18 cellular contexts compared by ENCODE assay signal in the genomic region with DNA sequence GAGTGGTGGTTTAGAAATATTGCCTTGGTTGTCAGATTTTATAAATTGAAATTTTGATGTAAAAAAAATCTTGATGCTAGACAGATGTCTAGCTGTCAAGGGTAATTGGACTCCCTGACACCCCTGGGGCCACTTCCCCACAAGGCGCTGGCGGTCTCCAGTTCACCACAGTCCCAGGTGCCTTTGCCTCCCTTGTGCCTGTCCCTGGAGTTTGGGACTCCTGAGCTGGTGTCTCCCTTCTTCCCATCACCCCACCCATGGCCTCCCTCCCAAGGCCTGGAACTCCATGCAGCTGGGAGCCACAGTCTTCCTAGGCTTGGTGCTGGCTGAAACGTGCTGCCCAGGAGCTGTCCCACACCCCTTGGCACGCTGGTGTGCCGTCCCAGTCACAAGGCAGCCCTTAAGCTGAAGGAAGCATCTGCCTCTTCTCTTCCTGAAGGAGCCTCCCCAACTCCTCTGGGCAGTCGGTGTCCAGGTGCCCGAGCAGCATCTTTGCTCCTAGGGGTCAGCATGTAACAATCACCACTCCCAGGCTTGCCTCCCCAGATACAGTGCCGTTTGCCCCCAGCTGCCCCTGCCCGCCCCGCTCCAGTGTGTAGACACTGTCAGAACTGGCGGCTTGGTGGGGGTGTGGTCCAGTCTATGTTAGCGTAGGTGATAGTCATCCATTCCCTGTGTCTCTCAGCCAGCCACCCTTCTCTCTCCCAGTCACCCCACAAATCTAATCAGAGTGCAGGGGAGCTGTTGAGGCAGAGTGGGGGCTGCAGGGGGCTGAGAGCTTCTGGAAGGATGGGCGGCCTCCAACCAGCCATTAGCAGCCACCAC. TPM values are rescaled to one million over a fixed set of nuclear protein-coding genes. Genes with fewer than 3 reads are reported as not detected.
DNase-seq lines count a peak whose midpoint lies in the region; ATAC-seq, FAIRE-seq and TF ChIP-seq lines count a peak whose summit lies in the region.
"Had no signal": no experiment of that assay in that cellular context is flagged by ENCODE, and none has a peak within 500 bp of the region (broad histone marks: within the 10 kb centered on the region; RNA-seq: fewer than 3 reads in every experiment).

No MANE protein-coding gene starts in this region.

- H3K4me3 Mint-ChIP-seq in activated T-cell treated with anti-CD3 and anti-CD28 coated beads, Interleukin-2, amount 50 U/mL, for 24 hours: no peak overlapping the region
- no peak overlapping the region for H3K4me3 Mint-ChIP-seq in stimulated activated effector memory CD8-positive, alpha-beta T cell treated with anti-CD3 and anti-CD28 coated beads, Interleukin-12 subunit alpha, Interleukin-12 subunit beta, amount 100 ng/mL, for 72 hours
- H3K4me3 Mint-ChIP-seq in immature natural killer cell: no peak overlapping the region
- H3K4me3 Mint-ChIP-seq: CD14-positive monocyte, GM23338 had no signal

- peaks cover 46% of the 10 kb centered on the region for H3K36me3 ChIP-seq in H7 (replicated peaks; ENCODE audit: control insufficient read depth, insufficient read depth, low read length)

- H3K27me3 ChIP-seq in H7 (ENCODE audit: control insufficient read depth, insufficient read depth, low read length): no peaks in the 10 kb centered on the region

- no peaks in the 10 kb centered on the region for H3K27me3 Mint-ChIP-seq in activated T-cell treated with anti-CD3 and anti-CD28 coated beads, Interleukin-2, amount 50 U/mL, for 24 hours
- peaks cover 0 to 4% (median 4%) of the 10 kb centered on the region in 3 donors for H3K27me3 Mint-ChIP-seq in immature natural killer cell (ENCODE audit: low read depth in 3 of 3)

- H3K4me3 ChIP-seq in H7 (ENCODE audit: insufficient read depth, low read depth, low read length): no peak overlapping the region
- H3K4me3 ChIP-seq: GM23338 had no signal

- H3K4me1 Mint-ChIP-seq in activated T-cell treated with anti-CD3 and anti-CD28 coated beads, Interleukin-2, amount 50 U/mL, for 24 hours (ENCODE audit: low read depth): peaks cover 11% of the 10 kb centered on the region
- H3K4me1 Mint-ChIP-seq in stimulated activated effector memory CD8-positive, alpha-beta T cell treated with anti-CD3 and anti-CD28 coated beads, Interleukin-12 subunit alpha, Interleukin-12 subunit beta, amount 100 ng/mL, for 72 hours: peaks cover 28% of the 10 kb centered on the region
- H3K4me1 Mint-ChIP-seq in immature natural killer cell: peaks cover 4 to 6% of the 10 kb centered on the region in 2 donors
- H3K4me1 Mint-ChIP-seq: CD14-positive monocyte had no signal

- ATAC-seq in stimulated activated effector memory CD8-positive, alpha-beta T cell treated with anti-CD3 and anti-CD28 coated beads, Interleukin-12 subunit alpha, Interleukin-12 subunit beta, amount 100 ng/mL, for 72 hours: no peak
- ATAC-seq: GM23338, Panc1 had no signal

- no peaks in the 10 kb centered on the region for H3K9me3 Mint-ChIP-seq in activated T-cell treated with anti-CD3 and anti-CD28 coated beads, Interleukin-2, amount 50 U/mL, for 24 hours
- no peaks in the 10 kb centered on the region for H3K9me3 Mint-ChIP-seq in stimulated activated effector memory CD8-positive, alpha-beta T cell treated with anti-CD3 and anti-CD28 coated beads, Interleukin-12 subunit alpha, Interleukin-12 subunit beta, amount 100 ng/mL, for 72 hours
- H3K9me3 Mint-ChIP-seq in immature natural killer cell: no peaks in the 10 kb centered on the region
- H3K9me3 Mint-ChIP-seq: CD14-positive monocyte, GM23338 had no signal

- TF ChIP-seq CTCF in D721Med (IDR thresholded peaks at IDR 0.05; ENCODE audit: insufficient read depth, missing control alignments): no peak

- DNase-seq in activated T-cell treated with anti-CD3 and anti-CD28 coated beads, Interleukin-2, amount 50 U/mL, for 24 hours: peak; percentile 25
- DNase-seq in activated T-cell treated with anti-CD3 and anti-CD28 coated beads, Interleukin-2, amount 50 U/mL, for 1 hour: no peak
- DNase-seq in H7 (peak; percentile 36), islet precursor cell (peak; percentile 43), RCC 7860 (ENCODE audit: low spot score) (no peak), immature natural killer cell (no peak), D721Med (ENCODE audit: insufficient read length, low spot score) (no peak)
- DNase-seq in stimulated activated effector memory CD8-positive, alpha-beta T cell treated with anti-CD3 and anti-CD28 coated beads, Interleukin-12 subunit alpha, Interleukin-12 subunit beta, amount 100 ng/mL, for 72 hours (ENCODE audit: low spot score in 2 of 2): no peak
- DNase-seq: EL, MM.1S, NCI-H1417, NCI-H2029, NCI-H510A, NCI-H82, SHP77 treated with DMSO at 0.1 percent for 48 hours had no signal

- peaks cover 92% of the 10 kb centered on the region for H3K36me3 Mint-ChIP-seq in activated T-cell treated with anti-CD3 and anti-CD28 coated beads, Interleukin-2, amount 50 U/mL, for 24 hours (ENCODE audit: low read depth)
- peaks cover 90% of the 10 kb centered on the region for H3K36me3 Mint-ChIP-seq in stimulated activated effector memory CD8-positive, alpha-beta T cell treated with anti-CD3 and anti-CD28 coated beads, Interleukin-12 subunit alpha, Interleukin-12 subunit beta, amount 100 ng/mL, for 72 hours
- H3K36me3 Mint-ChIP-seq in immature natural killer cell: peaks cover 4 to 21% (median 7%) of the 10 kb centered on the region in 3 donors

- H3K27ac Mint-ChIP-seq in activated T-cell treated with anti-CD3 and anti-CD28 coated beads, Interleukin-2, amount 50 U/mL, for 24 hours: peak overlapping the region; percentile 75
- peak overlapping the region; percentile 91 for H3K27ac Mint-ChIP-seq in stimulated activated effector memory CD8-positive, alpha-beta T cell treated with anti-CD3 and anti-CD28 coated beads, Interleukin-12 subunit alpha, Interleukin-12 subunit beta, amount 100 ng/mL, for 72 hours
- H3K27ac Mint-ChIP-seq in immature natural killer cell: peak overlapping the region in 1 of 6 donors; percentile 51

- FAIRE-seq in RCC 7860 (lab: Jason Lieb, UNC) (no peak), D721Med (lab: Jason Lieb, UNC) (no peak)

RNA-seq across cellular contexts. Expression of gene POLR3E, which starts 26.2 kb away (rescaled TPM):
- total RNA-seq in H7 (2014; rRNA removed; shearing (Covaris generic)): 91.5 and 99.6 TPM in 2 replicates
- 10 to 100 TPM in 1 of 3 donors, 1 to 10 TPM in 2; 2.9 to 21.5 (median 6.9) TPM for polyA plus RNA-seq in immature natural killer cell

RNA-seq across cellular contexts. Expression of gene CDR2, which starts 51.0 kb away (rescaled TPM):
- 32.7 and 43.2 TPM in 2 replicates for total RNA-seq in H7 (2014; rRNA removed; shearing (Covaris generic))
- polyA plus RNA-seq in immature natural killer cell: 10 to 100 TPM in 2 of 3 donors, 1 to 10 TPM in 1; 9.6 to 21.7 (median 11.3) TPM

Comparison
In these comparisons a context has a peak if more than half of its experiments do, and no peak if none do; other contexts are left out.
1. DNase-seq: peak in activated T-cell treated with anti-CD3 and anti-CD28 coated beads, Interleukin-2, amount 50 U/mL, for 24 hours (single experiment), H7 (single experiment) and islet precursor cell (single experiment); none in activated T-cell treated with anti-CD3 and anti-CD28 coated beads, Interleukin-2, amount 50 U/mL, for 1 hour (single experiment), stimulated activated effector memory CD8-positive, alpha-beta T cell treated with anti-CD3 and anti-CD28 coated beads, Interleukin-12 subunit alpha, Interleukin-12 subunit beta, amount 100 ng/mL, for 72 hours (0 of 2), RCC 7860 (single experiment), immature natural killer cell (0 of 3) and D721Med (single experiment).